ENCODE assay signal across 2 cellular contexts in the genomic region with DNA sequence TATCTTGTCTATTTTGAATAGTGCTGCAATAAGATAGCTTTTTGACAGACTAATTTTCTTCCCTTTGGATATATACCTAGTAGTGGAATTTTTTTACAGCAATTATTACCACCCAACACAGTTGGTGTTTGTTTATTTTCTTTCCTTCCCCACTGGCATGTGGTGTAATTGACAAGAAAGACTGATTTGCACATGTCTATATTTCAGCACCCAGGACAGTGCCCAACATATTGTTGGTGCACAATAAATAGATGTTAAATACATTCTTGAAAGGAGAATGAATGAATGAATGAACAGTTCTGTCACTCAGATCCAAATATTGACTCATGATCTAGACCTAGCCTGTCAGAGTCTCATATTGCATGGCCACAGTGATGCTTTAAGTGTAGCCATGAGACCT.
A peak's percentile ranks its signal among the peaks of the same experiment; 100 is the strongest.
TF ChIP-seq lines count a peak whose summit lies in the region.

No MANE protein-coding gene starts in this region.

TF ChIP-seq in A549, 52 proteins besides CTCF, POLR2A, EP300 and RAD21 (continued from another document):
- TF ChIP-seq, protein P1, sequence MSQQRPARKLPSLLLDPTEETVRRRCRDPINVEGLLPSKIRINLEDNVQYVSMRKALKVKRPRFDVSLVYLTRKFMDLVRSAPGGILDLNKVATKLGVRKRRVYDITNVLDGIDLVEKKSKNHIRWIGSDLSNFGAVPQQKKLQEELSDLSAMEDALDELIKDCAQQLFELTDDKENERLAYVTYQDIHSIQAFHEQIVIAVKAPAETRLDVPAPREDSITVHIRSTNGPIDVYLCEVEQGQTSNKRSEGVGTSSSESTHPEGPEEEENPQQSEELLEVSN (IDR thresholded peaks at IDR 0.05; ENCODE audit: borderline replicate concordance, low read depth) = no peak
- TF ChIP-seq, protein P2, sequence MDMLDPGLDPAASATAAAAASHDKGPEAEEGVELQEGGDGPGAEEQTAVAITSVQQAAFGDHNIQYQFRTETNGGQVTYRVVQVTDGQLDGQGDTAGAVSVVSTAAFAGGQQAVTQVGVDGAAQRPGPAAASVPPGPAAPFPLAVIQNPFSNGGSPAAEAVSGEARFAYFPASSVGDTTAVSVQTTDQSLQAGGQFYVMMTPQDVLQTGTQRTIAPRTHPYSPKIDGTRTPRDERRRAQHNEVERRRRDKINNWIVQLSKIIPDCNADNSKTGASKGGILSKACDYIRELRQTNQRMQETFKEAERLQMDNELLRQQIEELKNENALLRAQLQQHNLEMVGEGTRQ (IDR thresholded peaks at IDR 0.05) = no peak
- TF ChIP-seq, protein P3, sequence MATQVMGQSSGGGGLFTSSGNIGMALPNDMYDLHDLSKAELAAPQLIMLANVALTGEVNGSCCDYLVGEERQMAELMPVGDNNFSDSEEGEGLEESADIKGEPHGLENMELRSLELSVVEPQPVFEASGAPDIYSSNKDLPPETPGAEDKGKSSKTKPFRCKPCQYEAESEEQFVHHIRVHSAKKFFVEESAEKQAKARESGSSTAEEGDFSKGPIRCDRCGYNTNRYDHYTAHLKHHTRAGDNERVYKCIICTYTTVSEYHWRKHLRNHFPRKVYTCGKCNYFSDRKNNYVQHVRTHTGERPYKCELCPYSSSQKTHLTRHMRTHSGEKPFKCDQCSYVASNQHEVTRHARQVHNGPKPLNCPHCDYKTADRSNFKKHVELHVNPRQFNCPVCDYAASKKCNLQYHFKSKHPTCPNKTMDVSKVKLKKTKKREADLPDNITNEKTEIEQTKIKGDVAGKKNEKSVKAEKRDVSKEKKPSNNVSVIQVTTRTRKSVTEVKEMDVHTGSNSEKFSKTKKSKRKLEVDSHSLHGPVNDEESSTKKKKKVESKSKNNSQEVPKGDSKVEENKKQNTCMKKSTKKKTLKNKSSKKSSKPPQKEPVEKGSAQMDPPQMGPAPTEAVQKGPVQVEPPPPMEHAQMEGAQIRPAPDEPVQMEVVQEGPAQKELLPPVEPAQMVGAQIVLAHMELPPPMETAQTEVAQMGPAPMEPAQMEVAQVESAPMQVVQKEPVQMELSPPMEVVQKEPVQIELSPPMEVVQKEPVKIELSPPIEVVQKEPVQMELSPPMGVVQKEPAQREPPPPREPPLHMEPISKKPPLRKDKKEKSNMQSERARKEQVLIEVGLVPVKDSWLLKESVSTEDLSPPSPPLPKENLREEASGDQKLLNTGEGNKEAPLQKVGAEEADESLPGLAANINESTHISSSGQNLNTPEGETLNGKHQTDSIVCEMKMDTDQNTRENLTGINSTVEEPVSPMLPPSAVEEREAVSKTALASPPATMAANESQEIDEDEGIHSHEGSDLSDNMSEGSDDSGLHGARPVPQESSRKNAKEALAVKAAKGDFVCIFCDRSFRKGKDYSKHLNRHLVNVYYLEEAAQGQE (IDR thresholded peaks at IDR 0.05) = peak; percentile 91

TF ChIP-seq in HEK293, 187 proteins besides CTCF, POLR2A, EP300 and RAD21 (continued from another document):
- TF ChIP-seq, protein P3 (tag by site-specific recombination; IDR thresholded peaks at IDR 0.05) = peak; percentile 74
TF ChIP-seq in HEK293: peak in this region for 1.
